ENCODE assay signal across 17 cellular contexts in genomic region chr18:79317718-79318117, GRCh38.
DNase-seq lines count a peak whose midpoint lies in the region; ATAC-seq and TF ChIP-seq lines count a peak whose summit lies in the region.
"Had no signal": no experiment of that assay in that cellular context is flagged by ENCODE, and none has a peak within 500 bp of the region (broad histone marks: within the 10 kb centered on the region; RNA-seq: fewer than 3 reads in every experiment).

No MANE protein-coding gene starts in this region.

- TF ChIP-seq CTCF in endothelial cell (IDR thresholded peaks at IDR 0.05; ENCODE audit: unreplicated experiment), result peak; percentile 56

- H3K27me3 Mint-ChIP-seq in endothelial cell (ENCODE audit: unreplicated experiment), result no peaks in the 10 kb centered on the region
- H3K27me3 Mint-ChIP-seq: activated naive CD4-positive, alpha-beta T cell treated with anti-CD3 and anti-CD28 coated beads, Interleukin-2, amount 10 ng/mL, durations not matched to agents 7 days and 5 days had no signal

- peaks cover 32% of the 10 kb centered on the region for H3K36me3 Mint-ChIP-seq in endothelial cell (ENCODE audit: low read depth, unreplicated experiment)

- H3K4me3 Mint-ChIP-seq in endothelial cell (ENCODE audit: unreplicated experiment), result no peak overlapping the region
- H3K4me3 Mint-ChIP-seq: activated naive CD4-positive, alpha-beta T cell treated with anti-CD3 and anti-CD28 coated beads, Interleukin-2, amount 10 ng/mL, durations not matched to agents 7 days and 5 days had no signal

- DNase-seq in DMS53 treated with DMSO at 0.1 percent for 48 hours (lab: John Stamatoyannopoulos, UW; ENCODE audit: unreplicated experiment) (peak; percentile 2), DMS53 (lab: John Stamatoyannopoulos, UW) (no peak), NCI-H69 (lab: John Stamatoyannopoulos, UW) (peak; percentile 90), endothelial cell (ENCODE audit: low spot score) (peak; percentile 40), pons (ENCODE audit: low spot score) (peak; percentile 15)
- DNase-seq: activated CD8-positive, alpha-beta memory T cell treated with anti-CD3 and anti-CD28 coated beads for 24 hours; activated naive CD4-positive, alpha-beta T cell treated with anti-CD3 and anti-CD28 coated beads, Interleukin-2, amount 10 ng/mL, durations not matched to agents 7 days and 5 days; central memory CD4-positive, alpha-beta T cell; esophagus squamous epithelium; midbrain; NCI-H187; ovary; SIG-M5 had no signal

- no peaks in the 10 kb centered on the region for H3K9me3 Mint-ChIP-seq in endothelial cell (ENCODE audit: unreplicated experiment)

- peaks cover 13% of the 10 kb centered on the region for H3K4me1 Mint-ChIP-seq in endothelial cell (ENCODE audit: unreplicated experiment)

- no peak for ATAC-seq in GM21526 (IDR thresholded peaks at IDR 0.05; ENCODE audit: low FRiP score, unreplicated experiment)
- no peak for ATAC-seq in GM21723 (IDR thresholded peaks at IDR 0.05; ENCODE audit: unreplicated experiment)
- ATAC-seq in HG03565 (IDR thresholded peaks at IDR 0.05; ENCODE audit: unreplicated experiment), result no peak
- ATAC-seq: K562 had no signal

- no peak overlapping the region for H3K27ac Mint-ChIP-seq in endothelial cell (ENCODE audit: unreplicated experiment)
- H3K27ac Mint-ChIP-seq: activated naive CD4-positive, alpha-beta T cell treated with anti-CD3 and anti-CD28 coated beads, Interleukin-2, amount 10 ng/mL, durations not matched to agents 7 days and 5 days had no signal
